Comparison of ENCODE assay signal across 7 cellular contexts in the genomic region with DNA sequence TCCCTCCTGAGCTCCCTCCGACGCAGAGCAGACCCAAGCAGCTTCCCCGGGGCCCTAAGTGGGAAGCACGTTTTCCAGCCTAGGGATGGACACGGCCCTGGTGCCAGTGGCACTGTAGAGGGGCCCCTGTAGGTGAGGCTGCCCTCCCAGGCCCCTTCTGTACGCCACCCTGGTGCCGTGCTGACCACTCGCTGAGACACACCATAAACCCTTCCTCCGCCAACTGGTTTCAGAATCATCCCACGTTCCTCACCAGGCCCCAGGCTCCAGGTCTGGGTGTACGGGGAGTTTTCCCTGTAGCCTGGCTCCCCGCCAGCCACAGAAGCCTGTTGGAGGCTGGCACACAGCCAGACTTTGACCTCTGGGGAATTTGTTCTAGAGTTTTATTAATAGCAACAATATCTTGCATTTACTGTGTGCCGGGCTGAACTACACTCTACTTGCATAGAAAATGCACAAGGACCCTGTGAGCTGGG. TPM values are rescaled to one million over a fixed set of nuclear protein-coding genes. Genes with fewer than 3 reads are reported as not detected.
DNase-seq lines count a peak whose midpoint lies in the region; ATAC-seq and TF ChIP-seq lines count a peak whose summit lies in the region.
"Had no signal": no experiment of that assay in that cellular context is flagged by ENCODE, and none has a peak within 500 bp of the region (broad histone marks: within the 10 kb centered on the region; RNA-seq: fewer than 3 reads in every experiment).

No MANE protein-coding gene starts in this region.

- H3K9me3 ChIP-seq in sigmoid colon: no peaks in the 10 kb centered on the region

- TF ChIP-seq EP300 in sigmoid colon (IDR thresholded peaks at IDR 0.05): no peak

- no peak for TF ChIP-seq CTCF in choroid plexus epithelial cell (conservative IDR thresholded peaks at IDR 0.05; ENCODE audit: low read depth, low read length)
- no peak for TF ChIP-seq CTCF in sigmoid colon (IDR thresholded peaks at IDR 0.05)

- H3K9me3 Mint-ChIP-seq in activated CD4-positive, alpha-beta memory T cell treated with anti-CD3 and anti-CD28 coated beads, Interleukin-2, amount 10 ng/mL, durations not matched to agents 7 days and 5 days: no peaks in the 10 kb centered on the region
- H3K9me3 Mint-ChIP-seq: activated naive CD4-positive, alpha-beta T cell treated with anti-CD3 and anti-CD28 coated beads, Interleukin-2, amount 50 U/mL, for 24 hours had no signal

- 35 to 55% methylated on average over 13 of the region's 13 CpGs for WGBS in sigmoid colon, 2 donors

- TF ChIP-seq POLR2A in sigmoid colon (IDR thresholded peaks at IDR 0.05): no peak

- H3K4me3 ChIP-seq in choroid plexus epithelial cell (ENCODE audit: low read depth, low read length): no peak overlapping the region
- no peak overlapping the region for H3K4me3 ChIP-seq in sigmoid colon

- intact Hi-C loops in sigmoid colon (cut with DNase I): loop anchor here (5.0 kb wide), 1 partner anchor 58 kb away; the partner anchor contains the start of gene OLFML2A

- H3K27me3 ChIP-seq in sigmoid colon: no peaks in the 10 kb centered on the region

- DNase-seq in NCI-H1694 treated with DMSO at 0.1 percent for 48 hours (lab: John Stamatoyannopoulos, UW): peak; percentile 76
- peak; percentile 93 for DNase-seq in choroid plexus epithelial cell (ENCODE audit: low read depth)
- DNase-seq in sigmoid colon: peak; percentile 89
- DNase-seq in activated CD4-positive, alpha-beta memory T cell treated with anti-CD3 and anti-CD28 coated beads, Interleukin-2, amount 10 ng/mL, durations not matched to agents 7 days and 5 days: no peak
- no peak for DNase-seq in ecto neural progenitor cell (ENCODE audit: low spot score)

- H3K4me3 Mint-ChIP-seq in activated CD4-positive, alpha-beta memory T cell treated with anti-CD3 and anti-CD28 coated beads, Interleukin-2, amount 10 ng/mL, durations not matched to agents 7 days and 5 days: no peak overlapping the region
- H3K4me3 Mint-ChIP-seq: activated naive CD4-positive, alpha-beta T cell treated with anti-CD3 and anti-CD28 coated beads, Interleukin-2, amount 50 U/mL, for 24 hours had no signal

- H3K27ac ChIP-seq in sigmoid colon: peak overlapping the region; percentile 58 to 79 (median 66)

- no peaks in the 10 kb centered on the region for H3K36me3 ChIP-seq in sigmoid colon

- no peaks in the 10 kb centered on the region for H3K4me1 Mint-ChIP-seq in activated CD4-positive, alpha-beta memory T cell treated with anti-CD3 and anti-CD28 coated beads, Interleukin-2, amount 10 ng/mL, durations not matched to agents 7 days and 5 days
- H3K4me1 Mint-ChIP-seq: activated naive CD4-positive, alpha-beta T cell treated with anti-CD3 and anti-CD28 coated beads, Interleukin-2, amount 50 U/mL, for 24 hours had no signal

- no peaks in the 10 kb centered on the region for H3K36me3 Mint-ChIP-seq in activated CD4-positive, alpha-beta memory T cell treated with anti-CD3 and anti-CD28 coated beads, Interleukin-2, amount 10 ng/mL, durations not matched to agents 7 days and 5 days (ENCODE audit: low read depth)
- H3K36me3 Mint-ChIP-seq: activated naive CD4-positive, alpha-beta T cell treated with anti-CD3 and anti-CD28 coated beads, Interleukin-2, amount 50 U/mL, for 24 hours had no signal

- peaks cover 0 to 36% (median 33%) of the 10 kb centered on the region in 4 donors for H3K4me1 ChIP-seq in sigmoid colon

- CTCF ChIA-PET in activated CD4-positive, alpha-beta memory T cell treated with anti-CD3 and anti-CD28 coated beads, Interleukin-2, amount 10 ng/mL, durations not matched to agents 7 days and 5 days (lab: Charles Lee): interaction anchor here (0.8 kb wide), 2 partner anchors 18 to 60 kb away, joined by 3 read pairs; partner anchors contain the start of gene WDR38

- ATAC-seq in GM19397 (IDR thresholded peaks at IDR 0.05; ENCODE audit: unreplicated experiment): no peak

- H3K27ac Mint-ChIP-seq in activated CD4-positive, alpha-beta memory T cell treated with anti-CD3 and anti-CD28 coated beads, Interleukin-2, amount 10 ng/mL, durations not matched to agents 7 days and 5 days: no peak overlapping the region
- H3K27ac Mint-ChIP-seq: activated naive CD4-positive, alpha-beta T cell treated with anti-CD3 and anti-CD28 coated beads, Interleukin-2, amount 50 U/mL, for 24 hours had no signal

- POLR2A ChIA-PET in activated CD4-positive, alpha-beta memory T cell treated with anti-CD3 and anti-CD28 coated beads, Interleukin-2, amount 10 ng/mL, durations not matched to agents 7 days and 5 days (lab: Charles Lee): no interaction called here

- peaks cover 17% of the 10 kb centered on the region for H3K27me3 Mint-ChIP-seq in activated CD4-positive, alpha-beta memory T cell treated with anti-CD3 and anti-CD28 coated beads, Interleukin-2, amount 10 ng/mL, durations not matched to agents 7 days and 5 days

RNA-seq across cellular contexts. Expression of gene WDR38, which starts 18.2 kb away (rescaled TPM):
- total RNA-seq in sigmoid colon: not detected
- not detected for polyA plus RNA-seq in sigmoid colon
- not detected for total RNA-seq in activated CD4-positive, alpha-beta memory T cell treated with anti-CD3 and anti-CD28 coated beads, Interleukin-2, amount 10 ng/mL, durations not matched to agents 7 days and 5 days

RNA-seq across cellular contexts. Expression of gene RPL35, which starts 26.7 kb away (rescaled TPM):
- total RNA-seq in sigmoid colon: 1,000 to 10,000 TPM; 1,773 to 4,392 (median 3,675) TPM
- 1,000 to 10,000 TPM; 3,565 to 4,971 (median 3,954) TPM for polyA plus RNA-seq in sigmoid colon
- total RNA-seq in activated CD4-positive, alpha-beta memory T cell treated with anti-CD3 and anti-CD28 coated beads, Interleukin-2, amount 10 ng/mL, durations not matched to agents 7 days and 5 days: 1,000 to 10,000 TPM; 1,297 to 1,317 TPM

RNA-seq across cellular contexts. Expression of gene ARPC5L, which starts 26.9 kb away (rescaled TPM):
- total RNA-seq in sigmoid colon: 10 to 100 TPM; 16.9 to 26.2 (median 24.5) TPM
- polyA plus RNA-seq in sigmoid colon: 10 to 100 TPM; 57.7 to 70.3 (median 65.7) TPM
- total RNA-seq in activated CD4-positive, alpha-beta memory T cell treated with anti-CD3 and anti-CD28 coated beads, Interleukin-2, amount 10 ng/mL, durations not matched to agents 7 days and 5 days: 10 to 100 TPM; 76.6 to 79.4 TPM

RNA-seq across cellular contexts. Expression of gene OLFML2A, which starts 58.1 kb away (rescaled TPM):
- total RNA-seq in sigmoid colon: 100 to 1,000 TPM in 1 of 4 donors, 10 to 100 TPM in 3; 60.0 to 147 (median 65.5) TPM
- polyA plus RNA-seq in sigmoid colon: 1 to 10 TPM in 1 of 3 donors, under 1 TPM in 2; 0.46 to 3.4 (median 0.60) TPM
- total RNA-seq in activated CD4-positive, alpha-beta memory T cell treated with anti-CD3 and anti-CD28 coated beads, Interleukin-2, amount 10 ng/mL, durations not matched to agents 7 days and 5 days: not detected

Comparison
In these comparisons a context has a peak if more than half of its experiments do, and no peak if none do; other contexts are left out.
1. DNase-seq: peak in NCI-H1694 treated with DMSO at 0.1 percent for 48 hours (single experiment), choroid plexus epithelial cell (single experiment) and sigmoid colon (single experiment); none in activated CD4-positive, alpha-beta memory T cell treated with anti-CD3 and anti-CD28 coated beads, Interleukin-2, amount 10 ng/mL, durations not matched to agents 7 days and 5 days (single experiment) and ecto neural progenitor cell (single experiment).